16 cellular contexts compared by ENCODE assay signal in genomic region chr1:93744299-93744988, GRCh38.
DNase-seq lines count a peak whose midpoint lies in the region; ATAC-seq, FAIRE-seq and TF ChIP-seq lines count a peak whose summit lies in the region.
"Had no signal": no experiment of that assay in that cellular context is flagged by ENCODE, and none has a peak within 500 bp of the region (broad histone marks: within the 10 kb centered on the region; RNA-seq: fewer than 3 reads in every experiment).

No MANE protein-coding gene starts in this region.

- peaks cover 2% of the 10 kb centered on the region for H3K27me3 Mint-ChIP-seq in endothelial cell (ENCODE audit: unreplicated experiment)
- H3K27me3 Mint-ChIP-seq: brain had no signal

- no peak overlapping the region for H3K4me2 ChIP-seq in keratinocyte (ENCODE audit: control insufficient read depth, extremely low read depth, insufficient read depth, low read depth, low read length)

- no peaks in the 10 kb centered on the region for H3K9me3 Mint-ChIP-seq in endothelial cell (ENCODE audit: unreplicated experiment)

- no peak overlapping the region for H3K27ac ChIP-seq in keratinocyte (ENCODE audit: control insufficient read depth, insufficient read depth, low read length)
- H3K27ac ChIP-seq: C4-2B, left lung, thyroid gland had no signal

- dilution Hi-C loops in keratinocyte (cut with MboI; ENCODE audit: extremely low pct_ligation_motif_present, low sequenced_read_pairs) = no loop called here

- peaks cover 24% of the 10 kb centered on the region for H3K4me1 ChIP-seq in keratinocyte (ENCODE audit: control insufficient read depth, extremely low read depth, insufficient read depth, low read length)
- H3K4me1 ChIP-seq in HAP-1 = no peaks in the 10 kb centered on the region
- H3K4me1 ChIP-seq: left lung had no signal

- ATAC-seq in GM18873 (IDR thresholded peaks at IDR 0.05; ENCODE audit: low FRiP score, unreplicated experiment) (peak; percentile 47), HG03432 (IDR thresholded peaks at IDR 0.05; ENCODE audit: unreplicated experiment) (peak; percentile 64)

- in situ Hi-C loops in HAP-1 (cut with MboI; ENCODE audit: low sequenced_read_pairs) = no loop called here

- H3K9me3 ChIP-seq in keratinocyte (ENCODE audit: control insufficient read depth, low read depth, low read length) = no peaks in the 10 kb centered on the region
- H3K9me3 ChIP-seq in HAP-1 = no peaks in the 10 kb centered on the region
- H3K9me3 ChIP-seq: left lung, thyroid gland had no signal

- DNase-seq in GM10266 (ENCODE audit: extremely low spot score) (peak; percentile 22), keratinocyte (ENCODE audit: low read depth, low spot score) (no peak), endothelial cell (ENCODE audit: low spot score) (no peak), NK-92 (lab: John Stamatoyannopoulos, UW; ENCODE audit: unreplicated experiment) (no peak), HAP-1 (ENCODE audit: low spot score in 2 of 2) (no peak)
- DNase-seq: activated effector memory CD4-positive, alpha-beta T cell treated with anti-CD3 and anti-CD28 coated beads, Interleukin-2, amount 50 U/mL, for 16 hours; DND-41; HCEC 1CT; left lung; T-helper 2 cell; thyroid gland had no signal

- H3K4me3 ChIP-seq in keratinocyte (ENCODE audit: control insufficient read depth in 2 of 3, extremely low read depth in 1 of 3, insufficient read depth in 2 of 3, low read depth in 1 of 3, low read length in 3 of 3) (no peak overlapping the region), HAP-1 (no peak overlapping the region)
- H3K4me3 ChIP-seq: left lung, thyroid gland had no signal

- no peaks in the 10 kb centered on the region for H4K20me1 ChIP-seq in keratinocyte (ENCODE audit: control insufficient read depth, extremely low read depth, insufficient read depth, low read length)

- peaks cover 2% of the 10 kb centered on the region for H3K4me1 Mint-ChIP-seq in endothelial cell (ENCODE audit: unreplicated experiment)

- H3K9me1 ChIP-seq in keratinocyte (ENCODE audit: control insufficient read depth, extremely low read depth, insufficient read depth, low read length) = no peaks in the 10 kb centered on the region

- peaks cover 4% of the 10 kb centered on the region for H3K36me3 Mint-ChIP-seq in endothelial cell (ENCODE audit: low read depth, unreplicated experiment)
- H3K36me3 Mint-ChIP-seq: brain had no signal

- no peak overlapping the region for H3K27ac Mint-ChIP-seq in endothelial cell (ENCODE audit: unreplicated experiment)

- no peak overlapping the region for H3K9ac ChIP-seq in keratinocyte (ENCODE audit: control insufficient read depth, extremely low read depth, insufficient read depth, low read length)

- no peak for FAIRE-seq in keratinocyte (lab: Jason Lieb, UNC)
- FAIRE-seq: HTR-8/SVneo had no signal

- H3K36me3 ChIP-seq in keratinocyte (ENCODE audit: control insufficient read depth in 2 of 2, extremely low read depth in 1 of 2, insufficient read depth in 2 of 2, low read length in 2 of 2) (no peaks in the 10 kb centered on the region), HAP-1 (replicated peaks) (no peaks in the 10 kb centered on the region)
- H3K36me3 ChIP-seq: left lung, thyroid gland had no signal

- H3K27me3 ChIP-seq in keratinocyte (ENCODE audit: control insufficient read depth, extremely low read depth, insufficient read depth, low read length) (no peaks in the 10 kb centered on the region), HAP-1 (ENCODE audit: low read depth) (no peaks in the 10 kb centered on the region)
- H3K27me3 ChIP-seq: left lung, thyroid gland had no signal

- H2AFZ ChIP-seq in keratinocyte (ENCODE audit: control insufficient read depth, low read length) = peak overlapping the region; percentile 32

- H3K79me2 ChIP-seq in keratinocyte (ENCODE audit: control insufficient read depth, insufficient read depth, low read length) = no peaks in the 10 kb centered on the region

- no peak overlapping the region for H3K4me3 Mint-ChIP-seq in endothelial cell (ENCODE audit: unreplicated experiment)
- H3K4me3 Mint-ChIP-seq: brain had no signal

- no peak for TF ChIP-seq CTCF in GM10266 (IDR thresholded peaks at IDR 0.05; ENCODE audit: control insufficient read depth, insufficient read depth, low read depth, missing control alignments)
- no peak for TF ChIP-seq CTCF in keratinocyte (optimal IDR thresholded peaks at IDR 0.05 in 1 of 3, IDR thresholded peaks at IDR 0.05 in 1 of 3, conservative IDR thresholded peaks at IDR 0.05 in 1 of 3; ENCODE audit: extremely low read depth in 1 of 3, insufficient read depth in 2 of 3, low read length in 3 of 3)
- TF ChIP-seq CTCF in endothelial cell (IDR thresholded peaks at IDR 0.05; ENCODE audit: unreplicated experiment) = no peak
